ENCODE assay signal across 29 cellular contexts in genomic region chr6:13077117-13077516, GRCh38.
"Had no signal": no experiment of that assay in that cellular context is flagged by ENCODE, and none has a peak within 500 bp of the region (broad histone marks: within the 10 kb centered on the region; RNA-seq: fewer than 3 reads in every experiment).

No MANE protein-coding gene starts in this region.

- H3K4me1 ChIP-seq: esophagus squamous epithelium, gastroesophageal sphincter had no signal

- H3K27ac Mint-ChIP-seq: activated CD4-positive, alpha-beta memory T cell treated with anti-CD3 and anti-CD28 coated beads, Interleukin-2, amount 10 ng/mL, durations not matched to agents 7 days and 5 days; activated CD4-positive, alpha-beta T cell treated with anti-CD3 and anti-CD28 coated beads, Interleukin-2, amount 10 ng/mL, durations not matched to agents 7 days and 5 days; activated naive CD4-positive, alpha-beta T cell treated with anti-CD3 and anti-CD28 coated beads, Interleukin-2, amount 10 ng/mL, durations not matched to agents 7 days and 5 days; activated naive CD4-positive, alpha-beta T cell treated with anti-CD3 and anti-CD28 coated beads, Interleukin-2, amount 50 U/mL, for 72 hours; activated naive CD8-positive, alpha-beta T cell treated with anti-CD3 and anti-CD28 coated beads, Interleukin-2, amount 10 ng/mL, durations not matched to agents 7 days and 5 days; activated T-cell treated with anti-CD3 and anti-CD28 coated beads, Interleukin-2, amount 50 U/mL, for 24 hours; activated T-cell treated with anti-CD3 and anti-CD28 coated beads, Interleukin-2, amount 50 U/mL, for 72 hours had no signal

- H3K36me3 ChIP-seq: brain microvascular endothelial cell, esophagus squamous epithelium, gastroesophageal sphincter had no signal

- DNase-seq: activated CD4-positive, alpha-beta memory T cell treated with anti-CD3 and anti-CD28 coated beads, Interleukin-2, amount 10 ng/mL, durations not matched to agents 7 days and 5 days; activated CD4-positive, alpha-beta T cell treated with anti-CD3 and anti-CD28 coated beads for 1 hour; activated CD4-positive, alpha-beta T cell treated with anti-CD3 and anti-CD28 coated beads for 4 hours; activated CD4-positive, alpha-beta T cell treated with anti-CD3 and anti-CD28 coated beads, Interleukin-2, amount 10 ng/mL, durations not matched to agents 7 days and 5 days; activated CD4-positive, alpha-beta T cell treated with anti-CD3 and anti-CD28 coated beads, Interleukin-2, amount 50 U/mL, for 4 hours; activated CD8-positive, alpha-beta memory T cell treated with anti-CD3 and anti-CD28 coated beads, Interleukin-2, amount 50 U/mL, for 48 hours; activated gamma-delta T cell; activated naive CD4-positive, alpha-beta T cell; activated naive CD4-positive, alpha-beta T cell treated with anti-CD3 and anti-CD28 coated beads, Interleukin-2, amount 10 ng/mL, durations not matched to agents 7 days and 5 days; activated naive CD8-positive, alpha-beta T cell treated with anti-CD3 and anti-CD28 coated beads, Interleukin-2, amount 10 ng/mL, durations not matched to agents 7 days and 5 days; activated T-cell treated with anti-CD3 and anti-CD28 coated beads for 4 hours; activated T-cell treated with anti-CD3 and anti-CD28 coated beads, Interleukin-2, amount 50 U/mL, for 24 hours; activated T-cell treated with anti-CD3 and anti-CD28 coated beads, Interleukin-2, amount 50 U/mL, for 72 hours; brain microvascular endothelial cell; caudate nucleus; cortex of kidney; dermis blood vessel endothelial cell; effector CD8-positive, alpha-beta T cell; esophagus squamous epithelium; foreskin melanocyte; T-helper 2 cell had no signal

- H3K27me3 Mint-ChIP-seq: activated naive CD4-positive, alpha-beta T cell treated with anti-CD3 and anti-CD28 coated beads, Interleukin-2, amount 10 ng/mL, durations not matched to agents 7 days and 5 days had no signal

- H3K4me3 Mint-ChIP-seq: activated CD4-positive, alpha-beta memory T cell treated with anti-CD3 and anti-CD28 coated beads, Interleukin-2, amount 10 ng/mL, durations not matched to agents 7 days and 5 days; activated CD4-positive, alpha-beta T cell treated with anti-CD3 and anti-CD28 coated beads, Interleukin-2, amount 10 ng/mL, durations not matched to agents 7 days and 5 days; activated naive CD4-positive, alpha-beta T cell treated with anti-CD3 and anti-CD28 coated beads, Interleukin-2, amount 10 ng/mL, durations not matched to agents 7 days and 5 days; activated naive CD8-positive, alpha-beta T cell treated with anti-CD3 and anti-CD28 coated beads, Interleukin-2, amount 10 ng/mL, durations not matched to agents 7 days and 5 days; activated T-cell treated with anti-CD3 and anti-CD28 coated beads, Interleukin-2, amount 50 U/mL, for 24 hours; activated T-cell treated with anti-CD3 and anti-CD28 coated beads, Interleukin-2, amount 50 U/mL, for 72 hours had no signal

- H3K27me3 ChIP-seq: brain microvascular endothelial cell, esophagus squamous epithelium, gastroesophageal sphincter had no signal

- H3K4me1 Mint-ChIP-seq: activated CD4-positive, alpha-beta memory T cell treated with anti-CD3 and anti-CD28 coated beads, Interleukin-2, amount 10 ng/mL, durations not matched to agents 7 days and 5 days; activated CD4-positive, alpha-beta T cell treated with anti-CD3 and anti-CD28 coated beads, Interleukin-2, amount 10 ng/mL, durations not matched to agents 7 days and 5 days; activated naive CD4-positive, alpha-beta T cell treated with anti-CD3 and anti-CD28 coated beads, Interleukin-2, amount 10 ng/mL, durations not matched to agents 7 days and 5 days; activated naive CD8-positive, alpha-beta T cell treated with anti-CD3 and anti-CD28 coated beads, Interleukin-2, amount 10 ng/mL, durations not matched to agents 7 days and 5 days had no signal

- H3K9me3 ChIP-seq: esophagus squamous epithelium, gastroesophageal sphincter had no signal

- ATAC-seq: activated naive CD4-positive, alpha-beta T cell treated with anti-CD3 and anti-CD28 coated beads, Interleukin-2, amount 50 U/mL, for 72 hours; activated T-cell treated with anti-CD3 and anti-CD28 coated beads, Interleukin-2, amount 50 U/mL, for 72 hours; gastroesophageal sphincter had no signal

- H3K4me3 ChIP-seq: esophagus squamous epithelium, gastroesophageal sphincter had no signal

- FAIRE-seq: astrocyte, bronchial epithelial cell, colon, endometrium, endothelial cell of umbilical vein had no signal

- H3K9me3 Mint-ChIP-seq: activated CD4-positive, alpha-beta memory T cell treated with anti-CD3 and anti-CD28 coated beads, Interleukin-2, amount 10 ng/mL, durations not matched to agents 7 days and 5 days; activated CD4-positive, alpha-beta T cell treated with anti-CD3 and anti-CD28 coated beads, Interleukin-2, amount 10 ng/mL, durations not matched to agents 7 days and 5 days; activated naive CD4-positive, alpha-beta T cell treated with anti-CD3 and anti-CD28 coated beads, Interleukin-2, amount 10 ng/mL, durations not matched to agents 7 days and 5 days; activated naive CD4-positive, alpha-beta T cell treated with anti-CD3 and anti-CD28 coated beads, Interleukin-2, amount 50 U/mL, for 72 hours; activated naive CD8-positive, alpha-beta T cell treated with anti-CD3 and anti-CD28 coated beads, Interleukin-2, amount 10 ng/mL, durations not matched to agents 7 days and 5 days; activated T-cell treated with anti-CD3 and anti-CD28 coated beads, Interleukin-2, amount 50 U/mL, for 24 hours; activated T-cell treated with anti-CD3 and anti-CD28 coated beads, Interleukin-2, amount 50 U/mL, for 72 hours had no signal

- H3K36me3 Mint-ChIP-seq: activated naive CD4-positive, alpha-beta T cell treated with anti-CD3 and anti-CD28 coated beads, Interleukin-2, amount 10 ng/mL, durations not matched to agents 7 days and 5 days; activated naive CD4-positive, alpha-beta T cell treated with anti-CD3 and anti-CD28 coated beads, Interleukin-2, amount 50 U/mL, for 72 hours; activated naive CD8-positive, alpha-beta T cell treated with anti-CD3 and anti-CD28 coated beads, Interleukin-2, amount 10 ng/mL, durations not matched to agents 7 days and 5 days had no signal

- H3K27ac ChIP-seq: brain microvascular endothelial cell, epithelial cell of prostate, esophagus squamous epithelium, gastroesophageal sphincter had no signal
